In the genomic region with DNA sequence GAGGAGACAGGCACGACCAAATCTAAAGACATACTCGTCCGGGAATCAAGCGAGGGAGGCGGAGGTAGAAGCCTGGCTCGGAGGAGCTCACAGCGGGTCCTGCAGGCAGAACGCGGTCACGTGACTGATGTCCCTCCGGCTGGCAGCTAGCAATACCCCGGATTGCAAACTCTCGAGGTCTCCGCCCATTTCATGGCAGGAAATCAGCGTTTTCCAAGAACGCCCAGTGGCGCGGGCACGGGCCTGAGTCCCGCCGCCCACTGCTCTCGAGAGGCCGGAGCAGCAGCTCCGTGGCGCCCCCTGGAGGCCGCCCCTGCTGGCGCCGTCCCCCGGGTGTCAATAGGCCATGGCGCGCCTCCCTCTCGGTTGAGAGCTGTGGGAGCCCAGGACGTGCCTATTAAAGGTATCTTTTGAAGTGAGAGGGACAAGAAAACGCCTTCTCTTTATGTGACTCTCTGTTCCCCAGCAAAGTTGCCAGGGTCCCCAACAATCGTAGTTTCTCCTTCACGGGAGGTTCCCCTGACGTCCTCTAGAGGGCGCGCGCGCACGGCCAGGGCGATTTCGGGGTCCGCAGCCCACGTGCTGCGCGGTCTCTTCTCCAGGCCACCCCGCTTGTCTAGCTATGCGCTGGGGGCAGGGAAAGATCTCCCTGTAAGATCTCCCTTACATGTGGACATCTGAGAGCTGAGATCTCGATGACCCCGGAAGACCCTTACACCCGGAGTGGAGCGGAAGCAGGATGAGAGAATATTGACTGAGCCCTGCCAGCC, we compare ENCODE assay signal across 8 cellular contexts. TPM values are rescaled to one million over a fixed set of nuclear protein-coding genes. Genes with fewer than 3 reads are reported as not detected.
DNase-seq lines count a peak whose midpoint lies in the region; ATAC-seq and TF ChIP-seq lines count a peak whose summit lies in the region.

No MANE protein-coding gene starts in this region.

- 2 to 5% (median 3%) methylated on average over 34 to 54 of the region's 54 CpGs for WGBS in spleen, 5 donors

- no peak for TF ChIP-seq POLR2A in spleen (IDR thresholded peaks at IDR 0.05)

- peak; percentile 96 for TF ChIP-seq CTCF in AG04450 (IDR thresholded peaks at IDR 0.05; ENCODE audit: low read depth, low read length)
- peak; percentile 84 to 98 (median 96) for TF ChIP-seq CTCF in spleen (IDR thresholded peaks at IDR 0.05 in 8 of 11, conservative IDR thresholded peaks at IDR 0.05 in 3 of 11)

- CTCF ChIA-PET in AG04450 (lab: Charles Lee) = interaction anchor here (0.6 to 3.7 kb wide), 123 partner anchors 10 to 762 kb away, joined by 3 to 102 read pairs (median 7); a partner anchor contains a TSS

- no peak for ATAC-seq in GM21390 (IDR thresholded peaks at IDR 0.05; ENCODE audit: unreplicated experiment)

- H3K27ac ChIP-seq in AG04450 (ENCODE audit: low read depth, low read length) = peak overlapping the region; percentile 78
- peak overlapping the region; percentile 82 to 89 (median 84) for H3K27ac ChIP-seq in spleen

- POLR2A ChIA-PET in AG04450 (lab: Yijun Ruan, JAX) = interaction anchor here (0.6 to 2.3 kb wide), 13 partner anchors 9 to 436 kb away, joined by 3 to 30 read pairs (median 3); a partner anchor contains a TSS

- intact Hi-C loops in spleen (cut with DNase I; ENCODE audit: low total_unique reads) = loop anchor here (10.0 kb wide), 1 partner anchor 131 kb away; no protein-coding TSS in a partner anchor

- H3K27me3 ChIP-seq in AG04450 (ENCODE audit: control insufficient read depth, insufficient read depth, low read length) (no peaks in the 10 kb centered on the region), H7 (ENCODE audit: control insufficient read depth, insufficient read depth, low read length) (no peaks in the 10 kb centered on the region), spleen (replicated peaks in 1 of 7) (peaks cover 0 to 22% (median 0%) of the 10 kb centered on the region in 7 donors)

- peaks cover 0 to 20% (median 15%) of the 10 kb centered on the region in 6 donors for H3K4me1 ChIP-seq in spleen

- DNase-seq in AG04450 (ENCODE audit: low read depth, low spot score) (peak; percentile 87), H7 (peak; percentile 91), NCI-H446 treated with DMSO at 0.1 percent for 48 hours (lab: John Stamatoyannopoulos, UW) (peak; percentile 91), cerebellum (ENCODE audit: low spot score) (peak; percentile 85), islet precursor cell (peak; percentile 98), spleen (peak; percentile 90)
- peak; percentile 41 for DNase-seq in activated CD4-positive, alpha-beta T cell treated with anti-CD3 and anti-CD28 coated beads for 1 hour

- H3K36me3 ChIP-seq in H7 (replicated peaks; ENCODE audit: control insufficient read depth, insufficient read depth, low read length) (no peaks in the 10 kb centered on the region), spleen (no peaks in the 10 kb centered on the region)

- H3K4me3 ChIP-seq in AG04450 (ENCODE audit: low read depth, low read length) (peak overlapping the region; percentile 65), H7 (ENCODE audit: insufficient read depth, low read depth, low read length) (peak overlapping the region; percentile 46), spleen (peak overlapping the region; percentile 3 to 65 (median 35))

- H3K9me3 ChIP-seq in AG04450 (ENCODE audit: control insufficient read depth, insufficient read depth, low read length) (no peaks in the 10 kb centered on the region), spleen (no peaks in the 10 kb centered on the region)

RNA-seq across cellular contexts. Expression of a gene that starts 37.3 kb away (rescaled TPM):
- 253 and 288 TPM in 2 replicates for polyA plus RNA-seq in AG04450 (2011; rRNA removed)
- polyA minus RNA-seq in AG04450 (2011; rRNA and poly(A)+ RNA removed) = 393 and 415 TPM in 2 replicates
- total RNA-seq in H7 (2014; rRNA removed; shearing (Covaris generic)) = 77.7 and 87.2 TPM in 2 replicates
- total RNA-seq in cerebellum = 397 TPM
- 10 to 100 TPM; 23.2 to 39.6 (median 34.7) TPM for total RNA-seq in spleen
- polyA plus RNA-seq in spleen = 1 to 10 TPM; 2.6 to 8.9 (median 2.7) TPM

Comparison
In these comparisons a context has a peak if more than half of its experiments do, and no peak if none do; other contexts are left out.
1. DNase-seq: peak in every context shown above with its lines; median percentile 98 in islet precursor cell; 91 in H7; 91 in NCI-H446 treated with DMSO at 0.1 percent for 48 hours; 90 in spleen; 87 in AG04450; 85 in cerebellum; 41 in activated CD4-positive, alpha-beta T cell treated with anti-CD3 and anti-CD28 coated beads for 1 hour.